Comparison of ENCODE assay signal across 1 cellular context in genomic region chr3:132654190-132654589, GRCh38.
A peak's percentile ranks its signal among the peaks of the same experiment; 100 is the strongest.
TF ChIP-seq lines count a peak whose summit lies in the region.

No MANE protein-coding gene starts in this region.

TF ChIP-seq in K562, 482 proteins besides CTCF, POLR2A, EP300 and RAD21 (continued from another document):
- no peak for TF ChIP-seq ZNF79 (CRISPR knock-in tag; IDR thresholded peaks at IDR 0.05; ENCODE audit: low read depth)
- TF ChIP-seq PTTG1 (tag; IDR thresholded peaks at IDR 0.05; ENCODE audit: low read depth), result peak; percentile 67; the same call in 1 of the 2 replicates
- TF ChIP-seq PTRF (tag; IDR thresholded peaks at IDR 0.05), result peak; percentile 66; the same call in 1 of the 2 replicates
- peak; percentile 73; the same call in 1 of the 2 replicates for TF ChIP-seq ZNF354B (CRISPR knock-in tag; IDR thresholded peaks at IDR 0.05)
- no peak for TF ChIP-seq ZNF586 (CRISPR knock-in tag; conservative IDR thresholded peaks at IDR 0.05)
- peak; percentile 37; the same call in 1 of the 2 replicates for TF ChIP-seq PML (IDR thresholded peaks at IDR 0.05; ENCODE audit: low read length)
